28 cellular contexts compared by ENCODE assay signal in the genomic region with DNA sequence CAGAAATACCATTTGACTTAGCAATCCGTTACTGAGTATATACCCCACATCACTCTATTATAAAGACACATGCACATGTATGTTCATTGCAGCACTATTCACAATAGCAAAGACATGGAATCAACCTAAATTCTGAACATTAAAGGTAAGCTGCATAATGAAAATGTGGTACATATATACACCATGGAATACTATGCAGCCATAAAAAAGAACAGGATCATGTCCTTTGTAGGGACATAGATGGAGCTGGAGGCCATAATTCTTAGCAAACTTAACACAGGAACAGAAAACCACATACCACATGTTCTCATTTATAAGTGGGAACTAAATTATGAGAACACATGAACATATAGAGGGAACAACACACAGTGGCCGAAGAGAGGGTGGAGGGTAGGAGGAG.
"Had no signal": no experiment of that assay in that cellular context is flagged by ENCODE, and none has a peak within 500 bp of the region (broad histone marks: within the 10 kb centered on the region; RNA-seq: fewer than 3 reads in every experiment).

No MANE protein-coding gene starts in this region.

- H3K4me1 Mint-ChIP-seq: naive B cell; naive thymus-derived CD8-positive, alpha-beta T cell had no signal

- ATAC-seq: esophagus mucosa; gastrocnemius medialis; heart right ventricle; left cardiac atrium; left lung; left ventricle myocardium superior; lower lobe of right lung; mucosa of descending colon; naive thymus-derived CD8-positive, alpha-beta T cell had no signal

- DNase-seq: dermis blood vessel endothelial cell; dorsolateral prefrontal cortex; effector CD4-positive, alpha-beta T cell; effector memory CD4-positive, alpha-beta T cell; erythroblast; esophagus squamous epithelium; foreskin fibroblast; foreskin melanocyte; gastrocnemius medialis; glutamatergic neuron; head of caudate nucleus; heart right ventricle; hippocampal formation; left cardiac atrium; left lung; left ventricle myocardium superior; lower lobe of right lung; mesenchymal stem cell; mucosa of descending colon; naive B cell; naive thymus-derived CD8-positive, alpha-beta T cell had no signal

- H3K9me3 ChIP-seq: gastrocnemius medialis had no signal

- H3K27me3 ChIP-seq: dorsolateral prefrontal cortex, esophagus squamous epithelium, gastrocnemius medialis, heart right ventricle, left lung had no signal

- H3K4me3 ChIP-seq: coronary artery, dorsolateral prefrontal cortex, esophagus squamous epithelium, gastrocnemius medialis, heart right ventricle, left lung, lower lobe of right lung, mucosa of descending colon had no signal

- H3K27ac Mint-ChIP-seq: mesothelial cell of epicardium; naive B cell; naive thymus-derived CD8-positive, alpha-beta T cell had no signal

- H3K36me3 Mint-ChIP-seq: naive B cell had no signal

- H3K4me1 ChIP-seq: esophagus squamous epithelium, gastrocnemius medialis, heart right ventricle, left lung, lower lobe of right lung had no signal

- FAIRE-seq: endometrium, islet of Langerhans, keratinocyte had no signal

- H3K36me3 ChIP-seq: esophagus squamous epithelium, gastrocnemius medialis, heart right ventricle, left lung, lower lobe of right lung had no signal

- H3K27ac ChIP-seq: coronary artery, dorsolateral prefrontal cortex, epithelial cell of prostate, esophagus squamous epithelium, gastrocnemius medialis, heart right ventricle, left lung, lower lobe of right lung had no signal

- H3K4me3 Mint-ChIP-seq: mesothelial cell of epicardium; naive B cell; naive thymus-derived CD8-positive, alpha-beta T cell had no signal
